ENCODE assay signal across 15 cellular contexts in the genomic region with DNA sequence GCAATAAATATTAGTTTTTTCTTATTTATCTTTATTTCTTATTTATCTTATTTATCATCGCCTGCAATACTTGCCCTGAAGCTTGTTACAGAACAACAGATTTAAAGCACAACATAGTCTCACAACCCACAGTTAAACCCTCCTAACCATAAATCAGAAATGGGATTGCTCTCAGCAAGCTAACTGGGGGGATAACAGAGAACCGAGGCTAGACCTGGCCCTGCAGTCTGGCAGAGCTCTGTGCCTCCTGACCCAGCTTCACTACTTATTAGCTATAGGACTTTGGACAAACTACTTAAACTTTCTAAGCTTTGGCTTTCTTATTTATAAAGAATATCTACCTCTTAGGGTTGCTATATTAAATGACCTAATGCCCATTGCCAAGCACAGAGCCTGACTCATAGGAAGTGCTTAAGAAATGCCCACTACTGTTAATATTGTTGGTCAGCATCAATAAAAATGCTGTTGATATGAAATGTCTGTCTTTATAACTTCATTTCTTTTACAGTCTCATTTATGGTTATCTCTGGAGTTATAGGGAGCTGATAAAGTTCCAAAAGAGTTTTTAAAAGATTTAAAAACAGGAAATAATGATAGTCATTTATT.
DNase-seq lines count a peak whose midpoint lies in the region; ATAC-seq, FAIRE-seq and TF ChIP-seq lines count a peak whose summit lies in the region.
"Had no signal": no experiment of that assay in that cellular context is flagged by ENCODE, and none has a peak within 500 bp of the region (broad histone marks: within the 10 kb centered on the region; RNA-seq: fewer than 3 reads in every experiment).

No MANE protein-coding gene starts in this region.

- no peak overlapping the region for H2BK20ac ChIP-seq in H1 (ENCODE audit: low read length)

- in situ Hi-C loops in GM23248 (cut with MboI) (no loop called here), Panc1 (cut with HindIII; ENCODE audit: low pct_unique_long_range_greater_than_20kb, low sequenced_read_pairs) (no loop called here)

- no peak overlapping the region for H2AK5ac ChIP-seq in H1 (ENCODE audit: low read depth, low read length)

- TF ChIP-seq RAD21 in H1 (IDR thresholded peaks at IDR 0.05 in 1 of 2, conservative IDR thresholded peaks at IDR 0.05 in 1 of 2; ENCODE audit: low read depth in 2 of 2, low read length in 2 of 2): no peak

- H2BK5ac ChIP-seq in H1 (ENCODE audit: low read depth, low read length): no peak overlapping the region

- no peak for TF ChIP-seq POLR2A in H1 (IDR thresholded peaks at IDR 0.05; ENCODE audit: control extremely low read depth in 1 of 2, low read depth in 2 of 2, low read length in 2 of 2)

- FAIRE-seq in H1 (lab: Jason Lieb, UNC): no peak

- H2AFZ ChIP-seq in GM23248 (no peak overlapping the region), H1 (ENCODE audit: low read length) (no peak overlapping the region), osteoblast (ENCODE audit: low read length) (no peak overlapping the region)

- no TSS peak for BruUV-seq in Panc1 (replicated peaks; lab: Mats Ljungman, UMichigan)

- no peak for TF ChIP-seq EP300 in H1 (IDR thresholded peaks at IDR 0.05; ENCODE audit: borderline replicate concordance in 1 of 2, low read depth in 2 of 2, low read length in 2 of 2)

- H3K9me3 ChIP-seq in GM23248 (ENCODE audit: low read depth) (no peaks in the 10 kb centered on the region), Panc1 (ENCODE audit: control insufficient read depth, insufficient read depth, low read depth, low read length) (no peaks in the 10 kb centered on the region), H1 (ENCODE audit: insufficient read depth in 2 of 2, low read depth in 1 of 2, low read length in 1 of 2) (no peaks in the 10 kb centered on the region), osteoblast (ENCODE audit: low read depth, low read length) (no peaks in the 10 kb centered on the region)
- H3K9me3 ChIP-seq: gastrocnemius medialis had no signal

- H3K36me3 ChIP-seq in GM23248 (ENCODE audit: low read depth) (no peaks in the 10 kb centered on the region), Panc1 (ENCODE audit: control insufficient read depth, insufficient read depth, low read length) (no peaks in the 10 kb centered on the region), H1 (ENCODE audit: control insufficient read depth in 2 of 4, insufficient read depth in 4 of 4, low read length in 3 of 4) (no peaks in the 10 kb centered on the region), osteoblast (ENCODE audit: insufficient read depth, low read length) (no peaks in the 10 kb centered on the region)
- H3K36me3 ChIP-seq: gastrocnemius medialis had no signal

- intact Hi-C loops in Panc1 (cut with micrococcal nuclease; ENCODE audit: unreplicated experiment): no loop called here

- DNase-seq in GM23248 (peak; percentile 79), Panc1 (ENCODE audit: low read depth, low spot score) (no peak), H1 (ENCODE audit: low read depth in 1 of 2, low spot score in 2 of 2) (no peak), osteoblast (ENCODE audit: insufficient read length, low spot score, missing footprints) (no peak), 8988T (no peak), hepatic stellate cell (ENCODE audit: low spot score) (no peak), ecto neural progenitor cell (ENCODE audit: low spot score) (no peak)
- DNase-seq in activated T-cell treated with anti-CD3 and anti-CD28 coated beads, Interleukin-2, amount 50 U/mL, for 48 hours: no peak
- DNase-seq: activated B cell treated with CpG ODN at 0.5 μM for 24 hours; activated naive CD4-positive, alpha-beta T cell treated with anti-CD3 and anti-CD28 coated beads for 36 hours; effector CD8-positive, alpha-beta T cell; gastrocnemius medialis; NCI-H1694 treated with DMSO at 0.1 percent for 48 hours had no signal

- no peak overlapping the region for H3K4ac ChIP-seq in H1 (replicated peaks; ENCODE audit: insufficient read length, low read depth, low read length)

- H3K27ac ChIP-seq in GM23248: peak overlapping the region; percentile 78
- peak overlapping the region; percentile 70 for H3K27ac ChIP-seq in Panc1 (ENCODE audit: low read length)
- H3K27ac ChIP-seq in H1 (ENCODE audit: low read depth, low read length): no peak overlapping the region
- H3K27ac ChIP-seq in osteoblast (ENCODE audit: low read depth, low read length): peak overlapping the region; percentile 88
- H3K27ac ChIP-seq: gastrocnemius medialis, KMS-11 had no signal

- H4K20me1 ChIP-seq in GM23248 (ENCODE audit: insufficient read depth) (no peaks in the 10 kb centered on the region), H1 (replicated peaks in 1 of 2; ENCODE audit: control insufficient read depth in 1 of 2, insufficient read depth in 2 of 2, low read length in 2 of 2) (no peaks in the 10 kb centered on the region), osteoblast (ENCODE audit: insufficient read depth, low read length) (no peaks in the 10 kb centered on the region)

- TF ChIP-seq CTCF in Panc1 (IDR thresholded peaks at IDR 0.05) (no peak), H1 (IDR thresholded peaks at IDR 0.05; ENCODE audit: control extremely low read depth in 1 of 3, insufficient read depth in 1 of 3, low read depth in 1 of 3, low read length in 3 of 3) (no peak), osteoblast (IDR thresholded peaks at IDR 0.05; ENCODE audit: extremely low read depth, low read depth, low read length) (no peak)

- H2BK120ac ChIP-seq in H1 (replicated peaks; ENCODE audit: low read depth, low read length): no peak overlapping the region

- POLR2A ChIA-PET in Panc1 (lab: Charles Lee) (no interaction called here), H1 (lab: Charles Lee; ENCODE audit: partially characterized antibody) (no interaction called here)

- H4K8ac ChIP-seq in H1 (ENCODE audit: extremely low read depth, insufficient read depth, low read length): no peak overlapping the region

- no peak overlapping the region for H3K14ac ChIP-seq in H1 (ENCODE audit: insufficient read length)

- WGBS in GM23248 (ENCODE audit: low coverage in 1 of 2, low lambda C conversion rate in 2 of 2, missing lambda C conversion rate in 2 of 2), 2 experiments: 91 to 97% methylated on average over 2 of the region's 2 CpGs
- 83% methylated on average over 2 of the region's 2 CpGs; no CpG with 5 or more reads in 1 of the 2 experiments for WGBS in H1 (ENCODE audit: extremely low coverage in 1 of 2, insufficient coverage in 1 of 2, insufficient read length in 1 of 2, insufficient replicate concordance in 2 of 2, low coverage in 1 of 2, low lambda C conversion rate in 2 of 2, missing lambda C conversion rate in 1 of 2), 2 experiments

- no peak overlapping the region for H2BK12ac ChIP-seq in H1 (ENCODE audit: low read depth, low read length)

- 0 out of 2 replicates have a peak overlapping the region, but pooled peaks have one; percentile 5 for H3K18ac ChIP-seq in H1 (ENCODE audit: extremely low read depth, low read length)

- no peak for ATAC-seq in Panc1
- ATAC-seq: gastrocnemius medialis had no signal

- peaks cover 53% of the 10 kb centered on the region for H3F3A ChIP-seq in GM23248 (ENCODE audit: insufficient read depth)

- CTCF ChIA-PET in Panc1 (lab: Charles Lee): no interaction called here
- CTCF ChIA-PET in H1 (lab: Charles Lee; ENCODE audit: partially characterized antibody): interaction anchor here (1.3 to 6.2 kb wide), 2 partner anchors 15 to 157 kb away, joined by 3 to 24 read pairs; no protein-coding TSS in a partner anchor

- no peak overlapping the region for H4K5ac ChIP-seq in H1 (ENCODE audit: insufficient read length, low read depth, low read length)

- H3K4me3 ChIP-seq in GM23248 (no peak overlapping the region; the same call in 1 of the 2 replicates), Panc1 (ENCODE audit: low read depth in 2 of 2, low read length in 2 of 2) (no peak overlapping the region), H1 (ENCODE audit: extremely low read depth in 1 of 4, insufficient read depth in 2 of 4, low read depth in 3 of 4, low read length in 4 of 4) (no peak overlapping the region), osteoblast (ENCODE audit: insufficient read depth, low read length) (no peak overlapping the region)
- H3K4me3 ChIP-seq: gastrocnemius medialis, lung had no signal

- no peak overlapping the region for H3K23ac ChIP-seq in H1 (ENCODE audit: insufficient read length)

- no peak overlapping the region for H4K91ac ChIP-seq in H1 (replicated peaks; ENCODE audit: insufficient read length, low read length)

- H3K79me1 ChIP-seq in H1 (ENCODE audit: low read depth, low read length): no peaks in the 10 kb centered on the region

- H3K27me3 ChIP-seq in GM23248 (replicated peaks; ENCODE audit: insufficient read depth): no peaks in the 10 kb centered on the region
- no peaks in the 10 kb centered on the region for H3K27me3 ChIP-seq in Panc1 (ENCODE audit: control insufficient read depth, insufficient read depth, low read length)
- no peaks in the 10 kb centered on the region for H3K27me3 ChIP-seq in H1 (replicated peaks in 1 of 4; ENCODE audit: control insufficient read depth in 3 of 4, extremely low read depth in 1 of 4, insufficient read depth in 3 of 4, low read length in 3 of 4)
- no peaks in the 10 kb centered on the region for H3K27me3 ChIP-seq in osteoblast (ENCODE audit: insufficient read depth, low read length)
- H3K27me3 ChIP-seq: gastrocnemius medialis had no signal

- peaks cover 79% of the 10 kb centered on the region for H3K79me2 ChIP-seq in GM23248 (ENCODE audit: insufficient read depth)
- H3K79me2 ChIP-seq in H1 (ENCODE audit: control insufficient read depth in 1 of 2, insufficient read depth in 2 of 2, low read length in 2 of 2): no peaks in the 10 kb centered on the region
- H3K79me2 ChIP-seq in osteoblast (ENCODE audit: insufficient read depth, low read length): peaks cover 23% of the 10 kb centered on the region

- H3K9ac ChIP-seq in GM23248: no peak overlapping the region
- no peak overlapping the region for H3K9ac ChIP-seq in H1 (replicated peaks in 1 of 4; ENCODE audit: extremely low read depth in 1 of 4, low read depth in 3 of 4, low read length in 3 of 4)
- H3K9ac ChIP-seq: KMS-11 had no signal

- no peaks in the 10 kb centered on the region; the same call in 1 of the 2 replicates for H3K23me2 ChIP-seq in H1 (ENCODE audit: low read depth, low read length)

- no peaks in the 10 kb centered on the region for H3K9me2 ChIP-seq in GM23248 (ENCODE audit: insufficient read depth)

- H3K56ac ChIP-seq in H1 (replicated peaks; ENCODE audit: insufficient read length, low read depth, low read length): no peak overlapping the region

- peaks cover 72% of the 10 kb centered on the region for H3K4me1 ChIP-seq in GM23248 (ENCODE audit: insufficient read depth)
- peaks cover 64% of the 10 kb centered on the region for H3K4me1 ChIP-seq in Panc1 (ENCODE audit: control insufficient read depth, insufficient read depth, low read length)
- H3K4me1 ChIP-seq in H1 (replicated peaks in 1 of 4; ENCODE audit: control insufficient read depth in 3 of 4, insufficient read depth in 4 of 4, low read length in 3 of 4): peaks cover 0 to 5% (median under 1%) of the 10 kb centered on the region in 4 experiments; a peak in 4 of 7 replicates
- peaks cover 73% of the 10 kb centered on the region for H3K4me1 ChIP-seq in osteoblast (ENCODE audit: insufficient read depth, low read length)
- H3K4me1 ChIP-seq: gastrocnemius medialis had no signal

- H3K4me2 ChIP-seq in GM23248 (ENCODE audit: unreplicated experiment) (peak overlapping the region; percentile 71), H1 (ENCODE audit: insufficient read depth in 1 of 2, low read depth in 2 of 2, low read length in 2 of 2) (peak overlapping the region in 1 of 2 experiments; percentile 43; a peak in 1 of 4 replicates), osteoblast (ENCODE audit: insufficient read depth, low read length) (peak overlapping the region; percentile 51)
- H3K4me2 ChIP-seq: KMS-11 had no signal

- H2BK15ac ChIP-seq in H1 (ENCODE audit: low read length): no peak overlapping the region
